ENCODE assay signal across 8 cellular contexts in genomic region chr20:37651932-37652331, GRCh38. TPM values are rescaled to one million over a fixed set of nuclear protein-coding genes. Genes with fewer than 3 reads are reported as not detected.
DNase-seq lines count a peak whose midpoint lies in the region; ATAC-seq, FAIRE-seq and TF ChIP-seq lines count a peak whose summit lies in the region.

No MANE protein-coding gene starts in this region.

- ATAC-seq in HCT116 (peak; percentile 99), HG03439 (IDR thresholded peaks at IDR 0.05; ENCODE audit: unreplicated experiment) (no peak)

- WGBS in suprapubic skin, result 47% methylated on average over 5 of the region's 5 CpGs

- H4K20me1 ChIP-seq in HCT116 (ENCODE audit: insufficient read depth) (no peaks in the 10 kb centered on the region), endothelial cell of umbilical vein (replicated peaks; ENCODE audit: control insufficient read depth, extremely low read depth, insufficient read depth, low read length) (no peaks in the 10 kb centered on the region), neural cell (ENCODE audit: insufficient read depth) (no peaks in the 10 kb centered on the region)

- peak; percentile 55 for FAIRE-seq in endothelial cell of umbilical vein (lab: Jason Lieb, UNC)

- peaks cover 6% of the 10 kb centered on the region; the same call in 1 of the 2 replicates for H3K27me3 ChIP-seq in HCT116 (ENCODE audit: insufficient read depth, low read length)
- peaks cover 0 to 1% of the 10 kb centered on the region in 2 experiments for H3K27me3 ChIP-seq in endothelial cell of umbilical vein (ENCODE audit: control insufficient read depth in 2 of 2, insufficient read depth in 2 of 2, low read length in 2 of 2)
- no peaks in the 10 kb centered on the region for H3K27me3 ChIP-seq in neural cell (ENCODE audit: insufficient read depth, low read depth, low read length)
- H3K27me3 ChIP-seq in suprapubic skin, result peaks cover 4% of the 10 kb centered on the region

- H3K79me2 ChIP-seq in HCT116 (ENCODE audit: insufficient read depth, low read length) (no peaks in the 10 kb centered on the region), endothelial cell of umbilical vein (ENCODE audit: control insufficient read depth, insufficient read depth, low read length) (no peaks in the 10 kb centered on the region), neural cell (replicated peaks; ENCODE audit: insufficient read depth, low read length) (no peaks in the 10 kb centered on the region)

- RAD21 ChIA-PET in HCT116 (lab: Charles Lee; ENCODE audit: low non-redundant PET in 1 of 2, low total read pairs in 2 of 2, uncharacterized antibody in 2 of 2, unreplicated experiment in 2 of 2), result no interaction called here

- CTCF ChIA-PET in HCT116 (lab: Charles Lee), result no interaction called here
- CTCF ChIA-PET in endothelial cell of umbilical vein (lab: Charles Lee), result no interaction called here

- H3K36me3 ChIP-seq in HCT116 (ENCODE audit: control insufficient read depth in 1 of 2, insufficient read depth in 2 of 2, low read length in 2 of 2) (no peaks in the 10 kb centered on the region), endothelial cell of umbilical vein (ENCODE audit: control insufficient read depth in 2 of 2, extremely low read depth in 1 of 2, insufficient read depth in 2 of 2, low read length in 2 of 2) (no peaks in the 10 kb centered on the region), neural cell (ENCODE audit: insufficient read depth, low read length) (no peaks in the 10 kb centered on the region), suprapubic skin (no peaks in the 10 kb centered on the region)

- H3K27ac ChIP-seq in C4-2B, result no peak overlapping the region
- no peak overlapping the region for H3K27ac ChIP-seq in HCT116 (ENCODE audit: low read depth, low read length)
- no peak overlapping the region for H3K27ac ChIP-seq in endothelial cell of umbilical vein (ENCODE audit: insufficient read depth, low read depth, low read length)
- H3K27ac ChIP-seq in neural cell (ENCODE audit: low read length), result no peak overlapping the region
- no peak overlapping the region for H3K27ac ChIP-seq in suprapubic skin

- H3K9ac ChIP-seq in HCT116 (ENCODE audit: low read length) (no peak overlapping the region), endothelial cell of umbilical vein (replicated peaks; ENCODE audit: extremely low read depth, insufficient read depth, low read length) (no peak overlapping the region), neural cell (ENCODE audit: low read length) (no peak overlapping the region)

- H3K4me1 ChIP-seq in HCT116 (ENCODE audit: control insufficient read depth in 1 of 2, insufficient read depth in 2 of 2, low read length in 2 of 2) (no peaks in the 10 kb centered on the region), endothelial cell of umbilical vein (ENCODE audit: control insufficient read depth, extremely low read depth, insufficient read depth, low read length) (no peaks in the 10 kb centered on the region), suprapubic skin (peaks cover 3% of the 10 kb centered on the region)

- H3K9me2 ChIP-seq in HCT116 (ENCODE audit: insufficient read depth) (no peaks in the 10 kb centered on the region), neural cell (ENCODE audit: insufficient read depth, low read length) (no peaks in the 10 kb centered on the region)

- DNase-seq in HCT116 (ENCODE audit: low read depth, low spot score) (peak; percentile 36), RPMI8226 (peak; percentile 79), endothelial cell of umbilical vein (ENCODE audit: low read depth, low spot score) (peak; percentile 42), NCI-H345 (lab: John Stamatoyannopoulos, UW) (no peak), suprapubic skin (ENCODE audit: low spot score in 2 of 2) (no peak)

- H2AFZ ChIP-seq in HCT116 (ENCODE audit: low read depth, low read length, poor library complexity, severe bottlenecking) (peak overlapping the region; percentile 49), endothelial cell of umbilical vein (ENCODE audit: low read depth, low read length) (no peak overlapping the region), neural cell (ENCODE audit: low read depth, low read length) (no peak overlapping the region)

- H3K4me2 ChIP-seq in HCT116 (ENCODE audit: low read length) (no peak overlapping the region), endothelial cell of umbilical vein (ENCODE audit: insufficient read depth, low read length) (no peak overlapping the region), neural cell (ENCODE audit: low read length) (no peak overlapping the region)

- TF ChIP-seq RAD21 in HCT116 (IDR thresholded peaks at IDR 0.05; ENCODE audit: low read depth) (peak; percentile 82), neural cell (conservative IDR thresholded peaks at IDR 0.05) (peak; percentile 39)

- H3K9me3 ChIP-seq in HCT116 (ENCODE audit: control insufficient read depth in 1 of 2, insufficient read depth in 1 of 2, low read depth in 1 of 2, low read length in 2 of 2) (no peaks in the 10 kb centered on the region), endothelial cell of umbilical vein (replicated peaks; ENCODE audit: control insufficient read depth, insufficient read depth, low read length) (no peaks in the 10 kb centered on the region), neural cell (ENCODE audit: low read length) (no peaks in the 10 kb centered on the region), suprapubic skin (no peaks in the 10 kb centered on the region)

- no peak for TF ChIP-seq EP300 in neural cell (conservative IDR thresholded peaks at IDR 0.05; ENCODE audit: poor library complexity, severe bottlenecking)
- no peak for TF ChIP-seq EP300 in suprapubic skin (IDR thresholded peaks at IDR 0.05)

- H3K9me1 ChIP-seq in endothelial cell of umbilical vein (replicated peaks; ENCODE audit: control insufficient read depth, extremely low read depth, insufficient read depth, low read length), result no peaks in the 10 kb centered on the region

- no peaks in the 10 kb centered on the region for H3F3A ChIP-seq in neural cell (ENCODE audit: insufficient read depth, low read length, poor library complexity, severe bottlenecking)

- BruUV-seq in HCT116 (replicated peaks; lab: Mats Ljungman, UMichigan) (no TSS peak), endothelial cell of umbilical vein (replicated peaks; lab: Mats Ljungman, UMichigan) (no TSS peak)

- H3K4me3 ChIP-seq in HCT116 (replicated peaks in 1 of 2; ENCODE audit: low read depth in 1 of 2, low read length in 2 of 2) (no peak overlapping the region), endothelial cell of umbilical vein (replicated peaks in 1 of 3; ENCODE audit: insufficient read depth in 1 of 3, low read depth in 1 of 3, low read length in 3 of 3) (no peak overlapping the region), neural cell (ENCODE audit: low read length) (no peak overlapping the region), suprapubic skin (no peak overlapping the region)

- dilution Hi-C loops in endothelial cell of umbilical vein (cut with MboI; ENCODE audit: extremely low pct_ligation_motif_present, low sequenced_read_pairs), result no loop called here

- TF ChIP-seq POLR2A in HCT116 (IDR thresholded peaks at IDR 0.05; ENCODE audit: borderline replicate concordance, extremely low read depth, insufficient read depth, insufficient read length), result no peak
- TF ChIP-seq POLR2A in endothelial cell of umbilical vein (IDR thresholded peaks at IDR 0.05; ENCODE audit: low read depth, low read length), result no peak
- no peak for TF ChIP-seq POLR2A in suprapubic skin (IDR thresholded peaks at IDR 0.05)

- TF ChIP-seq CTCF in C4-2B (conservative IDR thresholded peaks at IDR 0.05) (peak; percentile 75), HCT116 (IDR thresholded peaks at IDR 0.05 in 2 of 3, conservative IDR thresholded peaks at IDR 0.05 in 1 of 3; ENCODE audit: borderline replicate concordance in 1 of 3, insufficient read depth in 1 of 3, low read depth in 2 of 3, low read length in 2 of 3) (peak; percentile 62 to 72 (median 65)), endothelial cell of umbilical vein (IDR thresholded peaks at IDR 0.05; ENCODE audit: extremely low read depth in 1 of 2, insufficient read depth in 1 of 2, low read depth in 1 of 2, low read length in 2 of 2) (peak; percentile 30 to 66), neural cell (IDR thresholded peaks at IDR 0.05; ENCODE audit: poor library complexity, severe bottlenecking) (peak; percentile 21), suprapubic skin (IDR thresholded peaks at IDR 0.05) (no peak)

- intact Hi-C loops in HCT116 (cut with micrococcal nuclease) (loop anchor here (1.0 to 10.0 kb wide), 2 partner anchors 243 to 341 kb away; no protein-coding TSS in a partner anchor), endothelial cell of umbilical vein (cut with micrococcal nuclease) (loop anchor here (1.0 kb wide), 1 partner anchor 569 kb away; no protein-coding TSS in a partner anchor)

- POLR2A ChIA-PET in HCT116 (lab: Charles Lee), result no interaction called here
- POLR2A ChIA-PET in endothelial cell of umbilical vein (lab: Charles Lee), result no interaction called here

TF ChIP-seq in HCT116, 20 proteins besides CTCF, POLR2A, EP300 and RAD21 (continues in another document):
- TF ChIP-seq ZFX (IDR thresholded peaks at IDR 0.05), result no peak
- no peak for TF ChIP-seq ATF3 (IDR thresholded peaks at IDR 0.05)

TF ChIP-seq in endothelial cell of umbilical vein, 7 proteins besides CTCF, POLR2A, EP300 and RAD21:
- TF ChIP-seq JUN (IDR thresholded peaks at IDR 0.05; ENCODE audit: borderline replicate concordance, insufficient read depth, insufficient read length, low read depth), result no peak

TF ChIP-seq in neural cell, 6 proteins besides CTCF, POLR2A, EP300 and RAD21:
- TF ChIP-seq TAF1 (IDR thresholded peaks at IDR 0.05; ENCODE audit: low read depth), result no peak

RNA-seq across cellular contexts. Expression of gene CTNNBL1, which starts 41.9 kb away (rescaled TPM):
- total RNA-seq in HCT116 (2021; ENCODE audit: unreplicated experiment) (55.4 TPM), endothelial cell of umbilical vein (54.8 and 60.2 TPM in 2 replicates), suprapubic skin (10 to 100 TPM; 17.2 to 27.4 (median 26.1) TPM)
- polyA plus RNA-seq in HCT116 (2012), result 42.2 and 51.0 TPM in 2 replicates
- polyA plus RNA-seq in endothelial cell of umbilical vein (16.5 and 20.8 TPM in 2 replicates), neural cell (31.0 and 32.6 TPM in 2 replicates)
- 29.8 and 37.7 TPM in 2 replicates for polyA plus RNA-seq in endothelial cell of umbilical vein (2011; cell fraction: cytosol; rRNA removed)
- 21.5 and 22.5 TPM in 2 replicates for polyA plus RNA-seq in endothelial cell of umbilical vein (2011; cell fraction: nucleus; rRNA removed)
- 71.1 and 82.9 TPM in 2 replicates for polyA plus RNA-seq in endothelial cell of umbilical vein (2012)
- polyA minus RNA-seq in endothelial cell of umbilical vein (23.9 and 28.1 TPM in 2 replicates), neural cell (35.8 and 44.3 TPM in 2 replicates)
- polyA minus RNA-seq in endothelial cell of umbilical vein (2011; cell fraction: cytosol; rRNA and poly(A)+ RNA removed), result 29.2 TPM
- polyA minus RNA-seq in endothelial cell of umbilical vein (2011; cell fraction: nucleus; rRNA and poly(A)+ RNA removed), result 15.4 and 16.2 TPM in 2 replicates

Comparison
In these comparisons a context has a peak if more than half of its experiments do, and no peak if none do; other contexts are left out.
1. CTCF ChIP-seq: peak in C4-2B (single experiment), HCT116 (3 of 3), endothelial cell of umbilical vein (2 of 2) and neural cell (single experiment); none in suprapubic skin (0 of 2).
2. DNase-seq: peak in HCT116 (single experiment), RPMI8226 (single experiment) and endothelial cell of umbilical vein (single experiment); none in NCI-H345 (single experiment) and suprapubic skin (0 of 2).